Comparison of ENCODE assay signal across 21 cellular contexts in the genomic region with DNA sequence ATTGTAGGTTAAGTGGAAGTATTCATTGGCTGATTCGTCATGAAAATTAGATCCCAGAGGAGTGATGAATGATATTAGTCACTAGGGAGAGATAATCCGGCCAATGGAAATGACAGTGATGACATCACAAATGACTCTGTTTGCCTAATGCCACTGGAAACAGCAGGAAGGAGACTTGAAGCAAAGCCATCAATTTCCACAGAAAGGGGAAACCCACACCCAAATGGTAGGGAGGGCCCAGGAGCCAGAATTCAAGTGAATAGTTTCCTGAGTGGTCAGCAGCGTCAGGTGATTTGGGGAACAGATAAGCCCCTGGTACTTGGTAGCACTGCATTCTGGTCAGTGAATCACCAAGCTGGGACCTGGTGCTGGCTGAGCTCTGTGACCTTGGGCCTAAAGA. TPM values are rescaled to one million over a fixed set of nuclear protein-coding genes. Genes with fewer than 3 reads are reported as not detected.
DNase-seq lines count a peak whose midpoint lies in the region; ATAC-seq, FAIRE-seq and TF ChIP-seq lines count a peak whose summit lies in the region.
"Had no signal": no experiment of that assay in that cellular context is flagged by ENCODE, and none has a peak within 500 bp of the region (broad histone marks: within the 10 kb centered on the region; RNA-seq: fewer than 3 reads in every experiment).

No MANE protein-coding gene starts in this region.

- FAIRE-seq in urothelium cell line (lab: Jason Lieb, UNC) = no peak
- FAIRE-seq: GM12892, H1 had no signal

- no peaks in the 10 kb centered on the region for H3K36me3 Mint-ChIP-seq in neural crest cell (ENCODE audit: low read depth)

- TF ChIP-seq CTCF in epithelial cell of esophagus (IDR thresholded peaks at IDR 0.05; ENCODE audit: insufficient read depth, low read depth, low read length, missing control alignments) = no peak
- TF ChIP-seq CTCF in neural crest cell (conservative IDR thresholded peaks at IDR 0.05) = no peak
- no peak for TF ChIP-seq CTCF in upper lobe of right lung (IDR thresholded peaks at IDR 0.05)

- intact Hi-C loops in upper lobe of right lung (cut with DNase I) = no loop called here

- H3K27me3 Mint-ChIP-seq in neural crest cell (ENCODE audit: low read depth) = no peaks in the 10 kb centered on the region

- peak; percentile 10 for DNase-seq in ELR (ENCODE audit: low read depth)
- peak; percentile 67 for DNase-seq in RKO (ENCODE audit: low spot score)
- DNase-seq in epithelial cell of esophagus (ENCODE audit: low read depth) = peak; percentile 6
- no peak for DNase-seq in neural crest cell (ENCODE audit: low read depth, low spot score)
- no peak for DNase-seq in upper lobe of right lung
- DNase-seq in urothelium cell line (ENCODE audit: low spot score) = no peak
- DNase-seq: activated CD4-positive, alpha-beta T cell treated with anti-CD3 and anti-CD28 coated beads, Interleukin-2, amount 50 U/mL, for 1 hour; activated naive CD4-positive, alpha-beta T cell treated with anti-CD3 and anti-CD28 coated beads for 36 hours; brain microvascular endothelial cell; effector memory CD4-positive, alpha-beta T cell; GDM1; NCI-H2081; NCI-H510A treated with DMSO at 0.1 percent for 48 hours had no signal

- H3K9me3 ChIP-seq in upper lobe of right lung = no peaks in the 10 kb centered on the region
- H3K9me3 ChIP-seq: suprapubic skin had no signal

- no peaks in the 10 kb centered on the region for H3K9me3 Mint-ChIP-seq in neural crest cell
- H3K9me3 Mint-ChIP-seq: activated naive CD4-positive, alpha-beta T cell treated with anti-CD3 and anti-CD28 coated beads for 36 hours had no signal

- H3K27me3 ChIP-seq in upper lobe of right lung = no peaks in the 10 kb centered on the region
- H3K27me3 ChIP-seq: brain microvascular endothelial cell had no signal

- H3K27ac Mint-ChIP-seq in neural crest cell (ENCODE audit: unreplicated experiment) = no peak overlapping the region
- H3K27ac Mint-ChIP-seq: activated naive CD4-positive, alpha-beta T cell treated with anti-CD3 and anti-CD28 coated beads for 36 hours; memory B cell had no signal

- ATAC-seq in GM19463 (IDR thresholded peaks at IDR 0.05; ENCODE audit: unreplicated experiment) (no peak), upper lobe of right lung (no peak), HG02938 (IDR thresholded peaks at IDR 0.05; ENCODE audit: unreplicated experiment) (no peak)
- ATAC-seq: foreskin keratinocyte had no signal

- H3K4me3 Mint-ChIP-seq in neural crest cell = peak overlapping the region; percentile 29
- H3K4me3 Mint-ChIP-seq: activated naive CD4-positive, alpha-beta T cell treated with anti-CD3 and anti-CD28 coated beads for 36 hours; memory B cell had no signal

- no peak overlapping the region for H3K27ac ChIP-seq in upper lobe of right lung
- H3K27ac ChIP-seq: brain microvascular endothelial cell, foreskin keratinocyte, SK-N-MC, suprapubic skin had no signal

- H3K4me1 Mint-ChIP-seq in neural crest cell = peaks cover 43% of the 10 kb centered on the region

- H3K4me1 ChIP-seq in upper lobe of right lung = peaks cover 3% of the 10 kb centered on the region
- H3K4me1 ChIP-seq: foreskin keratinocyte had no signal

- H3K4me3 ChIP-seq in epithelial cell of esophagus (ENCODE audit: low read length) (no peak overlapping the region), upper lobe of right lung (no peak overlapping the region)
- H3K4me3 ChIP-seq: SK-N-MC, suprapubic skin had no signal

- no peaks in the 10 kb centered on the region for H3K36me3 ChIP-seq in upper lobe of right lung
- H3K36me3 ChIP-seq: brain microvascular endothelial cell, suprapubic skin had no signal

RNA-seq across cellular contexts. Expression of a gene that starts 3.3 kb away (rescaled TPM):
- total RNA-seq in neural crest cell (13.8 and 15.1 TPM in 2 replicates), upper lobe of right lung (30.1 TPM)
- total RNA-seq: activated naive CD4-positive, alpha-beta T cell treated with anti-CD3 and anti-CD28 coated beads for 36 hours had no signal

Comparison
In these comparisons a context has a peak if more than half of its experiments do, and no peak if none do; other contexts are left out.
1. DNase-seq: peak in ELR (single experiment), RKO (single experiment) and epithelial cell of esophagus (single experiment); none in neural crest cell (single experiment), upper lobe of right lung (single experiment) and urothelium cell line (single experiment).